1 cellular context compared by ENCODE assay signal in genomic region chr4:76896731-76897521, GRCh38.
TF ChIP-seq lines count a peak whose summit lies in the region.

No MANE protein-coding gene starts in this region.

TF ChIP-seq in HepG2, 621 proteins besides CTCF, POLR2A, EP300 and RAD21 (continued from another document and continues in another):
- TF ChIP-seq RFX5 (IDR thresholded peaks at IDR 0.05; ENCODE audit: low read depth, low read length): no peak
- no peak for TF ChIP-seq TEF (CRISPR knock-in tag; IDR thresholded peaks at IDR 0.05)
- TF ChIP-seq ZNF691 (CRISPR knock-in tag; IDR thresholded peaks at IDR 0.05; ENCODE audit: borderline replicate concordance, low read depth): peak; percentile 49; the same call in 1 of the 2 replicates
- TF ChIP-seq ZNF414 (CRISPR knock-in tag; IDR thresholded peaks at IDR 0.05): no peak
- no peak for TF ChIP-seq ZNF570 (CRISPR knock-in tag; IDR thresholded peaks at IDR 0.05; ENCODE audit: borderline replicate concordance)
- TF ChIP-seq ZNF460 (CRISPR knock-in tag; IDR thresholded peaks at IDR 0.05; ENCODE audit: borderline replicate concordance): no peak
- 0 out of 2 replicates have a peak, but pooled peaks have one; percentile 63 for TF ChIP-seq BRD4 (CRISPR knock-in tag; IDR thresholded peaks at IDR 0.05)
- TF ChIP-seq ZNF34 (CRISPR knock-in tag; IDR thresholded peaks at IDR 0.05; ENCODE audit: borderline replicate concordance): no peak
- no peak for TF ChIP-seq REST (IDR thresholded peaks at IDR 0.05; ENCODE audit: borderline replicate concordance in 1 of 2, low read depth in 1 of 2, low read length in 2 of 2)
- TF ChIP-seq ZBTB33 (CRISPR knock-in tag; IDR thresholded peaks at IDR 0.05): no peak
- no peak for TF ChIP-seq HIC2 (CRISPR knock-in tag; IDR thresholded peaks at IDR 0.05; ENCODE audit: low read depth)
- TF ChIP-seq ZBTB46 (CRISPR knock-in tag; IDR thresholded peaks at IDR 0.05; ENCODE audit: borderline replicate concordance): no peak
- TF ChIP-seq ZNF687 (CRISPR knock-in tag; IDR thresholded peaks at IDR 0.05): peak; percentile 70
- TF ChIP-seq BORCS8-MEF2B (CRISPR knock-in tag; IDR thresholded peaks at IDR 0.05): no peak; the same call in 1 of the 2 replicates
- TF ChIP-seq SNRNP70 (IDR thresholded peaks at IDR 0.05; ENCODE audit: low read depth, low read length): no peak
- TF ChIP-seq TOPORS (CRISPR knock-in tag; IDR thresholded peaks at IDR 0.05): peak; percentile 76; the same call in 1 of the 2 replicates
- TF ChIP-seq ARNTL (CRISPR knock-in tag; IDR thresholded peaks at IDR 0.05): no peak
- peak; percentile 66; the same call in 1 of the 2 replicates for TF ChIP-seq NFAT5 (CRISPR knock-in tag; IDR thresholded peaks at IDR 0.05)
- TF ChIP-seq ATF2 (CRISPR knock-in tag; IDR thresholded peaks at IDR 0.05): no peak
- TF ChIP-seq MAFF (IDR thresholded peaks at IDR 0.05; ENCODE audit: low read depth, low read length): no peak
- TF ChIP-seq ZNF660 (CRISPR knock-in tag; IDR thresholded peaks at IDR 0.05; ENCODE audit: borderline replicate concordance, low read depth): no peak
- peak; percentile 39; the same call in 1 of the 2 replicates for TF ChIP-seq GABPB1 (CRISPR knock-in tag; IDR thresholded peaks at IDR 0.05)
- no peak for TF ChIP-seq ZNF878 (CRISPR knock-in tag; IDR thresholded peaks at IDR 0.05)
- no peak for TF ChIP-seq PHF20 (CRISPR knock-in tag; IDR thresholded peaks at IDR 0.05)
- TF ChIP-seq HMGXB4 (CRISPR knock-in tag; IDR thresholded peaks at IDR 0.05; ENCODE audit: borderline replicate concordance in 1 of 2, low read depth in 1 of 2): 0 out of 4 replicates have a peak, but pooled peaks of 1 of the 2 experiments have one; percentile 22
- TF ChIP-seq ZNF138 (CRISPR knock-in tag; IDR thresholded peaks at IDR 0.05; ENCODE audit: low read depth): no peak
